Comparison of ENCODE assay signal across 30 cellular contexts in the genomic region with DNA sequence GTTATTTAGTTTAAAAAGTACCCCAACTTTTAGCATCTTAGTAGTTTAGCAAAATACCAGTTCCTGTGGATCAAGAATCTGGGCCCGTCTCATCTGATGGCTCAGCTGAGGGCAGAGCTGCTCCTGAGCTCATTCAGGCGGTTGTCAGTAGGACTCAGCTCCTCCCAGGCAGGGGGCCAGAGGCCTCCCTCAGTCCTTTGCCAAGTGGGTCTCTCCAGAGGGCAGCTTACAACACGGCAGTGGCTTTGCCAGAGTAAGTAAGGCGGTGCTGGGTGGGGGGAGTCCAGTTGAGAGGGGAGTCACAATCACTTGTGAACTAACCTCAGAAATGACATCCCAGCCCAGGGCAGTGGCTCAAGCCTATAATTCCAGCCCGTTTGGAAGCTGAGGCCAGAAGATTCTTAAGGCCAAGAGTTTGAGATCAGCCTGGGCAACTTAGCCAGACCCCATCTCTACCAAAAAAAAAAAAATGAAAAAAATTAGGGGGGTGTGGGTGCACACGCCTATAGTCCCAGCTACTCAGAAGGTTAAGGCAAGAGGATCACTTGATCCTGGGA.
"Had no signal": no experiment of that assay in that cellular context is flagged by ENCODE, and none has a peak within 500 bp of the region (broad histone marks: within the 10 kb centered on the region; RNA-seq: fewer than 3 reads in every experiment).

No MANE protein-coding gene starts in this region.

- H3K4me3 Mint-ChIP-seq: activated CD4-positive, alpha-beta memory T cell treated with anti-CD3 and anti-CD28 coated beads, Interleukin-2, amount 10 ng/mL, durations not matched to agents 7 days and 5 days; activated CD8-positive, alpha-beta memory T cell treated with anti-CD3 and anti-CD28 coated beads, Interleukin-2, amount 10 ng/mL, durations not matched to agents 7 days and 5 days; activated naive CD4-positive, alpha-beta T cell treated with anti-CD3 and anti-CD28 coated beads, Interleukin-2, amount 10 ng/mL, durations not matched to agents 7 days and 5 days; activated naive CD8-positive, alpha-beta T cell; activated naive CD8-positive, alpha-beta T cell treated with anti-CD3 and anti-CD28 coated beads, Interleukin-2, amount 50 U/mL, for 24 hours had no signal

- H3K9me3 ChIP-seq: MG63 had no signal

- ATAC-seq: activated CD8-positive, alpha-beta memory T cell treated with anti-CD3 and anti-CD28 coated beads, Interleukin-2, amount 10 ng/mL, durations not matched to agents 7 days and 5 days; activated naive CD8-positive, alpha-beta T cell treated with anti-CD3 and anti-CD28 coated beads, Interleukin-2, amount 50 U/mL, for 24 hours; Panc1 had no signal

- H3K36me3 Mint-ChIP-seq: activated naive CD4-positive, alpha-beta T cell treated with anti-CD3 and anti-CD28 coated beads, Interleukin-2, amount 10 ng/mL, durations not matched to agents 7 days and 5 days; activated naive CD8-positive, alpha-beta T cell had no signal

- DNase-seq: activated CD4-positive, alpha-beta memory T cell treated with anti-CD3 and anti-CD28 coated beads, Interleukin-2, amount 10 ng/mL, durations not matched to agents 7 days and 5 days; activated CD4-positive, alpha-beta T cell treated with anti-CD3 and anti-CD28 coated beads for 1 hour; activated CD4-positive, alpha-beta T cell treated with anti-CD3 and anti-CD28 coated beads for 48 hours; activated CD4-positive, CD25-positive, alpha-beta regulatory T cell; activated CD8-positive, alpha-beta memory T cell treated with anti-CD3 and anti-CD28 coated beads for 24 hours; activated CD8-positive, alpha-beta memory T cell treated with anti-CD3 and anti-CD28 coated beads, Interleukin-2, amount 10 ng/mL, durations not matched to agents 7 days and 5 days; activated CD8-positive, alpha-beta memory T cell treated with anti-CD3 and anti-CD28 coated beads, Interleukin-2, amount 50 U/mL, for 48 hours; activated effector memory CD4-positive, alpha-beta T cell treated with Interleukin-2 at 50 U/mL for 16 hours; activated naive CD4-positive, alpha-beta T cell treated with anti-CD3 and anti-CD28 coated beads, Interleukin-2, amount 10 ng/mL, durations not matched to agents 7 days and 5 days; activated naive CD8-positive, alpha-beta T cell treated with anti-CD3 and anti-CD28 coated beads, Interleukin-2, amount 50 U/mL, for 24 hours; activated T-cell treated with anti-CD3 and anti-CD28 coated beads, Interleukin-2, amount 50 U/mL, for 48 hours; amniotic stem cell; brain microvascular endothelial cell; Kasumi-1; KG1; MG63; NCI-H1048; NCI-H1436 treated with DMSO at 0.1 percent for 48 hours; NCI-H1694 treated with DMSO at 0.1 percent for 48 hours; NCI-H2029; NCI-H345; NCI-H524 treated with DMSO at 0.1 percent for 48 hours; SIG-M5; SW 1271; T-helper 1 cell; T-helper 2 cell; T-helper 9 cell; WERI-Rb-1 had no signal

- H3K27ac Mint-ChIP-seq: activated CD4-positive, alpha-beta memory T cell treated with anti-CD3 and anti-CD28 coated beads, Interleukin-2, amount 10 ng/mL, durations not matched to agents 7 days and 5 days; activated CD8-positive, alpha-beta memory T cell treated with anti-CD3 and anti-CD28 coated beads, Interleukin-2, amount 10 ng/mL, durations not matched to agents 7 days and 5 days; activated naive CD4-positive, alpha-beta T cell treated with anti-CD3 and anti-CD28 coated beads, Interleukin-2, amount 10 ng/mL, durations not matched to agents 7 days and 5 days; activated naive CD8-positive, alpha-beta T cell; activated naive CD8-positive, alpha-beta T cell treated with anti-CD3 and anti-CD28 coated beads, Interleukin-2, amount 50 U/mL, for 24 hours had no signal

- H3K9me3 Mint-ChIP-seq: activated CD4-positive, alpha-beta memory T cell treated with anti-CD3 and anti-CD28 coated beads, Interleukin-2, amount 10 ng/mL, durations not matched to agents 7 days and 5 days; activated naive CD4-positive, alpha-beta T cell treated with anti-CD3 and anti-CD28 coated beads, Interleukin-2, amount 10 ng/mL, durations not matched to agents 7 days and 5 days; activated naive CD8-positive, alpha-beta T cell treated with anti-CD3 and anti-CD28 coated beads, Interleukin-2, amount 50 U/mL, for 24 hours had no signal

- H3K27me3 ChIP-seq: brain microvascular endothelial cell, MG63 had no signal

- H3K36me3 ChIP-seq: brain microvascular endothelial cell, MG63, WERI-Rb-1 had no signal

- H3K4me3 ChIP-seq: MG63 had no signal

- H3K27me3 Mint-ChIP-seq: activated naive CD8-positive, alpha-beta T cell had no signal

- H3K27ac ChIP-seq: brain microvascular endothelial cell, WERI-Rb-1 had no signal
